1 cellular context compared by ENCODE assay signal in the genomic region with DNA sequence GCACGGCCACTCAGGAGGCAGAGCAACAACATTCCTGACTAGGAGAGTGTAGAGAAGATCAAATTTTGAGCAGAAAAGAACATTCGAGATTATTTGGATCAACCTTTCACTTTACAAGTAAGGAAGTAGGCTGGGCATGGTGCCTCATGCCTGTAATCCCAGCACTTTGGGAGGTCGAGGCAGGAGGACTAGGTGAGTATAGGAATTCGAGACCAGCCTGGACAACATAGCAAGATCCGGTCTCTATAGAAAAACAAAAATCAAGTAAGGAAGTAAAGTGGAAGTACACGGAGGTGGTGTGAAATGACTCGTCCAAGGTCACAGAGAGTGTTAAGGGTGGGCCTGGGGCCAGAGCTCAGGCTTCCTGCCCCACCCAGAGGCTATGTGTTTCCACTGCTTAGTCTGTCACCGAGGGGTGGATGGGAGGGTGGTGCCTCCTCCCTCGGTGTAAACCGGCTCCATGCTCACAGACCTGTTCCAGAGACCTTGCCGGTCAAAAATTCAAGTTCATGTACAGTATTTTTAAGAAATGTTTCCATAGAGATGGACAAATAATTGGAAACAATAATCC.
TF ChIP-seq lines count a peak whose summit lies in the region.

No MANE protein-coding gene starts in this region.

TF ChIP-seq in A549, 52 proteins besides CTCF, POLR2A, EP300 and RAD21:
- TF ChIP-seq, protein P1, sequence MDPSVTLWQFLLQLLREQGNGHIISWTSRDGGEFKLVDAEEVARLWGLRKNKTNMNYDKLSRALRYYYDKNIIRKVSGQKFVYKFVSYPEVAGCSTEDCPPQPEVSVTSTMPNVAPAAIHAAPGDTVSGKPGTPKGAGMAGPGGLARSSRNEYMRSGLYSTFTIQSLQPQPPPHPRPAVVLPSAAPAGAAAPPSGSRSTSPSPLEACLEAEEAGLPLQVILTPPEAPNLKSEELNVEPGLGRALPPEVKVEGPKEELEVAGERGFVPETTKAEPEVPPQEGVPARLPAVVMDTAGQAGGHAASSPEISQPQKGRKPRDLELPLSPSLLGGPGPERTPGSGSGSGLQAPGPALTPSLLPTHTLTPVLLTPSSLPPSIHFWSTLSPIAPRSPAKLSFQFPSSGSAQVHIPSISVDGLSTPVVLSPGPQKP (IDR thresholded peaks at IDR 0.05; ENCODE audit: low read depth, low read length): no peak
- TF ChIP-seq GATA3 (IDR thresholded peaks at IDR 0.05; ENCODE audit: borderline replicate concordance) (no peak), KDM5A (IDR thresholded peaks at IDR 0.05) (no peak), RNF2 (IDR thresholded peaks at IDR 0.05; ENCODE audit: borderline replicate concordance, low read depth) (no peak), FOSB (CRISPR knock-in tag; IDR thresholded peaks at IDR 0.05) (no peak), EHF (CRISPR knock-in tag; IDR thresholded peaks at IDR 0.05) (no peak), JUNB (IDR thresholded peaks at IDR 0.05) (no peak), CHD2 (IDR thresholded peaks at IDR 0.05; ENCODE audit: low read length, partially characterized antibody) (no peak), NR3C1 (IDR thresholded peaks at IDR 0.05) (no peak)
- TF ChIP-seq, protein P2, sequence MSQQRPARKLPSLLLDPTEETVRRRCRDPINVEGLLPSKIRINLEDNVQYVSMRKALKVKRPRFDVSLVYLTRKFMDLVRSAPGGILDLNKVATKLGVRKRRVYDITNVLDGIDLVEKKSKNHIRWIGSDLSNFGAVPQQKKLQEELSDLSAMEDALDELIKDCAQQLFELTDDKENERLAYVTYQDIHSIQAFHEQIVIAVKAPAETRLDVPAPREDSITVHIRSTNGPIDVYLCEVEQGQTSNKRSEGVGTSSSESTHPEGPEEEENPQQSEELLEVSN (IDR thresholded peaks at IDR 0.05; ENCODE audit: borderline replicate concordance, low read depth): no peak
- TF ChIP-seq, protein P3, sequence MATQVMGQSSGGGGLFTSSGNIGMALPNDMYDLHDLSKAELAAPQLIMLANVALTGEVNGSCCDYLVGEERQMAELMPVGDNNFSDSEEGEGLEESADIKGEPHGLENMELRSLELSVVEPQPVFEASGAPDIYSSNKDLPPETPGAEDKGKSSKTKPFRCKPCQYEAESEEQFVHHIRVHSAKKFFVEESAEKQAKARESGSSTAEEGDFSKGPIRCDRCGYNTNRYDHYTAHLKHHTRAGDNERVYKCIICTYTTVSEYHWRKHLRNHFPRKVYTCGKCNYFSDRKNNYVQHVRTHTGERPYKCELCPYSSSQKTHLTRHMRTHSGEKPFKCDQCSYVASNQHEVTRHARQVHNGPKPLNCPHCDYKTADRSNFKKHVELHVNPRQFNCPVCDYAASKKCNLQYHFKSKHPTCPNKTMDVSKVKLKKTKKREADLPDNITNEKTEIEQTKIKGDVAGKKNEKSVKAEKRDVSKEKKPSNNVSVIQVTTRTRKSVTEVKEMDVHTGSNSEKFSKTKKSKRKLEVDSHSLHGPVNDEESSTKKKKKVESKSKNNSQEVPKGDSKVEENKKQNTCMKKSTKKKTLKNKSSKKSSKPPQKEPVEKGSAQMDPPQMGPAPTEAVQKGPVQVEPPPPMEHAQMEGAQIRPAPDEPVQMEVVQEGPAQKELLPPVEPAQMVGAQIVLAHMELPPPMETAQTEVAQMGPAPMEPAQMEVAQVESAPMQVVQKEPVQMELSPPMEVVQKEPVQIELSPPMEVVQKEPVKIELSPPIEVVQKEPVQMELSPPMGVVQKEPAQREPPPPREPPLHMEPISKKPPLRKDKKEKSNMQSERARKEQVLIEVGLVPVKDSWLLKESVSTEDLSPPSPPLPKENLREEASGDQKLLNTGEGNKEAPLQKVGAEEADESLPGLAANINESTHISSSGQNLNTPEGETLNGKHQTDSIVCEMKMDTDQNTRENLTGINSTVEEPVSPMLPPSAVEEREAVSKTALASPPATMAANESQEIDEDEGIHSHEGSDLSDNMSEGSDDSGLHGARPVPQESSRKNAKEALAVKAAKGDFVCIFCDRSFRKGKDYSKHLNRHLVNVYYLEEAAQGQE (IDR thresholded peaks at IDR 0.05): no peak
- TF ChIP-seq, protein P4, sequence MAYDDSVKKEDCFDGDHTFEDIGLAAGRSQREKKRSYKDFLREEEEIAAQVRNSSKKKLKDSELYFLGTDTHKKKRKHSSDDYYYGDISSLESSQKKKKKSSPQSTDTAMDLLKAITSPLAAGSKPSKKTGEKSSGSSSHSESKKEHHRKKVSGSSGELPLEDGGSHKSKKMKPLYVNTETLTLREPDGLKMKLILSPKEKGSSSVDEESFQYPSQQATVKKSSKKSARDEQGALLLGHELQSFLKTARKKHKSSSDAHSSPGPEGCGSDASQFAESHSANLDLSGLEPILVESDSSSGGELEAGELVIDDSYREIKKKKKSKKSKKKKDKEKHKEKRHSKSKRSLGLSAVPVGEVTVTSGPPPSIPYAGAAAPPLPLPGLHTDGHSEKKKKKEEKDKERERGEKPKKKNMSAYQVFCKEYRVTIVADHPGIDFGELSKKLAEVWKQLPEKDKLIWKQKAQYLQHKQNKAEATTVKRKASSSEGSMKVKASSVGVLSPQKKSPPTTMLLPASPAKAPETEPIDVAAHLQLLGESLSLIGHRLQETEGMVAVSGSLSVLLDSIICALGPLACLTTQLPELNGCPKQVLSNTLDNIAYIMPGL (CRISPR knock-in tag; IDR thresholded peaks at IDR 0.05; ENCODE audit: borderline replicate concordance): no peak
